ENCODE assay signal across 8 cellular contexts in the genomic region with DNA sequence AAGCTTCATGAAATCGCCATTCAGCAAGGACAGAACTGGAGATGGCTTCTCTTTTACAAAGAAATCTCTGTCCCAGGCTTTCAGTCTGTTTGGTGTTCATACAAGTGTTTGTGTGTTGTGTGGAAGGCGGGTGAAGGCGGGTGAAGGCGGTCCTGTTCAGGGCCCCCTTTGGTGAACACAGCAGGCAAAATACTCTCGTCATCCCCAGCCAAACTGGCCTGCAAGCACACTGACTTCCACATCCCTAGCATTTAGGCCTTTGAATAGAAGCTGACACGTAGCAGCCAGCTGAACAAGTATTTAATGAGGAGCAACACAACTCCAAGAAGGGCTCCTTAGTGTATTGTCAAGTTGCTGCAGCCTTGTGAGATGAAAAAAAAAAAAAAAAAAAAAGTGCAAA.
A peak's percentile ranks its signal among the peaks of the same experiment; 100 is the strongest.
DNase-seq lines count a peak whose midpoint lies in the region; ATAC-seq and TF ChIP-seq lines count a peak whose summit lies in the region.

No MANE protein-coding gene starts in this region.

- no peak overlapping the region for H3K4me3 ChIP-seq in choroid plexus epithelial cell (ENCODE audit: low read depth, low read length)

- peak overlapping the region; percentile 37 for H3K4me3 Mint-ChIP-seq in activated T-cell treated with anti-CD3 and anti-CD28 coated beads, Interleukin-2, amount 50 U/mL, for 4 hours
- peak overlapping the region; percentile 7 for H3K4me3 Mint-ChIP-seq in type B pancreatic cell

- H3K27me3 Mint-ChIP-seq in activated T-cell treated with anti-CD3 and anti-CD28 coated beads, Interleukin-2, amount 50 U/mL, for 4 hours (ENCODE audit: low read depth): no peaks in the 10 kb centered on the region
- no peaks in the 10 kb centered on the region for H3K27me3 Mint-ChIP-seq in type B pancreatic cell

- ATAC-seq in activated T-cell treated with anti-CD3 and anti-CD28 coated beads, Interleukin-2, amount 50 U/mL, for 4 hours: no peak

- no peaks in the 10 kb centered on the region for H3K9me3 Mint-ChIP-seq in activated T-cell treated with anti-CD3 and anti-CD28 coated beads, Interleukin-2, amount 50 U/mL, for 4 hours
- no peaks in the 10 kb centered on the region for H3K9me3 Mint-ChIP-seq in type B pancreatic cell

- H3K36me3 Mint-ChIP-seq in activated T-cell treated with anti-CD3 and anti-CD28 coated beads, Interleukin-2, amount 50 U/mL, for 4 hours (ENCODE audit: insufficient read depth): peaks cover 85% of the 10 kb centered on the region
- peaks cover 54% of the 10 kb centered on the region for H3K36me3 Mint-ChIP-seq in type B pancreatic cell

- DNase-seq in activated T-cell treated with anti-CD3 and anti-CD28 coated beads, Interleukin-2, amount 50 U/mL, for 4 hours: no peak
- no peak for DNase-seq in activated T-cell treated with anti-CD3 and anti-CD28 coated beads, Interleukin-2, amount 50 U/mL, for 1 hour
- DNase-seq in choroid plexus epithelial cell (ENCODE audit: low read depth): peak; percentile 83
- DNase-seq in midbrain (lab: John Stamatoyannopoulos, UW): peak; percentile 82
- DNase-seq in type B pancreatic cell (ENCODE audit: extremely low spot score, unreplicated experiment): no peak
- DNase-seq in germinal center (ENCODE audit: low spot score): no peak
- no peak for DNase-seq in NCI-H69 (lab: John Stamatoyannopoulos, UW)
- no peak for DNase-seq in activated gamma-delta T cell (lab: John Stamatoyannopoulos, UW)

- H3K27ac Mint-ChIP-seq in type B pancreatic cell: peak overlapping the region; percentile 2

- peaks cover 92% of the 10 kb centered on the region for H3K4me1 Mint-ChIP-seq in activated T-cell treated with anti-CD3 and anti-CD28 coated beads, Interleukin-2, amount 50 U/mL, for 4 hours (ENCODE audit: low read depth)
- H3K4me1 Mint-ChIP-seq in type B pancreatic cell (ENCODE audit: unreplicated experiment): peaks cover 34% of the 10 kb centered on the region

- TF ChIP-seq CTCF in choroid plexus epithelial cell (conservative IDR thresholded peaks at IDR 0.05; ENCODE audit: low read depth, low read length) (no peak), type B pancreatic cell (conservative IDR thresholded peaks at IDR 0.05) (no peak)

Comparison
In these comparisons a context has a peak if more than half of its experiments do, and no peak if none do; other contexts are left out.
1. DNase-seq: peak in choroid plexus epithelial cell (single experiment) and midbrain (single experiment); none in activated T-cell treated with anti-CD3 and anti-CD28 coated beads, Interleukin-2, amount 50 U/mL, for 4 hours (single experiment), activated T-cell treated with anti-CD3 and anti-CD28 coated beads, Interleukin-2, amount 50 U/mL, for 1 hour (single experiment), type B pancreatic cell (single experiment), germinal center (single experiment), NCI-H69 (single experiment) and activated gamma-delta T cell (single experiment).